Comparison of ENCODE assay signal across 31 cellular contexts in the genomic region with DNA sequence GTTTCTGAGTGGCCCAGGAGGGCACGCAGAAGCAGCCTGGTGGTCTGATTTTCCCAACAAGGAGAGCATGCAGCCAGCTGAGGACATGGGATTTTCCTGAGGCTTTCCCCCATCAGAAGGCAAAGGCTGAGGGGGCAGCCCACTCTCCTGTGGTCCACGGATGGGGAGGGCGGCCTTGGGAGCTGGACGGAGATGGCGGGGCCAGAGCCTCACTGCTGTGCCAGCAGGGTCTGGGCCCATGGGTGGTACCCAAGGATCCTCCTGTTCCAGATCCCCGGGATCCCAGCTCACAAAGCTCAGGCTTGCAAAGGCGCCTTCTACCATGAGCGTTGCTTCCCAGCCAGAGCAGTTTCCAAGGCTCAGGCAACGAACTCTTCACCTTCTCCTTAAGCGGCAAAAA. TPM values are rescaled to one million over a fixed set of nuclear protein-coding genes. Genes with fewer than 3 reads are reported as not detected.
"Had no signal": no experiment of that assay in that cellular context is flagged by ENCODE, and none has a peak within 500 bp of the region (broad histone marks: within the 10 kb centered on the region; RNA-seq: fewer than 3 reads in every experiment).

No MANE protein-coding gene starts in this region.

- H3K4me1 ChIP-seq: ascending aorta had no signal

- H3K27ac Mint-ChIP-seq: activated B cell treated with CpG ODN at 0.5 μM for 24 hours; activated CD4-positive, alpha-beta T cell treated with anti-CD3 and anti-CD28 coated beads, Interleukin-2, amount 10 ng/mL, durations not matched to agents 24 days and 14 days; activated CD8-positive, alpha-beta memory T cell treated with anti-CD3 and anti-CD28 coated beads, Interleukin-2, amount 10 ng/mL, durations not matched to agents 7 days and 5 days; activated naive CD4-positive, alpha-beta T cell treated with anti-CD3 and anti-CD28 coated beads, Interleukin-2, amount 50 U/mL, for 72 hours; activated naive CD8-positive, alpha-beta T cell treated with anti-CD3 and anti-CD28 coated beads, Interleukin-2, amount 50 U/mL, for 24 hours; activated T-cell treated with anti-CD3 and anti-CD28 coated beads, Interleukin-2, amount 50 U/mL, for 24 hours; activated T-helper 1 cell treated with anti-CD3 and anti-CD28 coated beads, Interleukin-12 subunit alpha, Interleukin-12 subunit beta, Interleukin-2, Interleukin-4 antibody, amounts not matched to agents 30 ng/mL and 10 ng/mL and 1 ng/mL, durations not matched to agents 14 hours and 24 hours and 36 hours; T-helper 17 cell had no signal

- H3K9me3 Mint-ChIP-seq: activated B cell treated with CpG ODN at 0.5 μM for 24 hours; activated CD4-positive, alpha-beta T cell treated with anti-CD3 and anti-CD28 coated beads, Interleukin-2, amount 10 ng/mL, durations not matched to agents 24 days and 14 days; activated naive CD4-positive, alpha-beta T cell treated with anti-CD3 and anti-CD28 coated beads, Interleukin-2, amount 50 U/mL, for 72 hours; activated naive CD8-positive, alpha-beta T cell treated with anti-CD3 and anti-CD28 coated beads, Interleukin-2, amount 50 U/mL, for 24 hours; activated T-cell treated with anti-CD3 and anti-CD28 coated beads, Interleukin-2, amount 50 U/mL, for 24 hours; activated T-helper 1 cell treated with anti-CD3 and anti-CD28 coated beads, Interleukin-12 subunit alpha, Interleukin-12 subunit beta, Interleukin-2, Interleukin-4 antibody, amounts not matched to agents 30 ng/mL and 10 ng/mL and 1 ng/mL, durations not matched to agents 14 hours and 24 hours and 36 hours had no signal

- H3K4me3 Mint-ChIP-seq: activated B cell treated with CpG ODN at 0.5 μM for 24 hours; activated CD4-positive, alpha-beta T cell treated with anti-CD3 and anti-CD28 coated beads, Interleukin-2, amount 10 ng/mL, durations not matched to agents 24 days and 14 days; activated CD8-positive, alpha-beta memory T cell treated with anti-CD3 and anti-CD28 coated beads, Interleukin-2, amount 10 ng/mL, durations not matched to agents 7 days and 5 days; activated naive CD8-positive, alpha-beta T cell treated with anti-CD3 and anti-CD28 coated beads, Interleukin-2, amount 50 U/mL, for 24 hours; activated T-cell treated with anti-CD3 and anti-CD28 coated beads, Interleukin-2, amount 50 U/mL, for 24 hours; activated T-helper 1 cell treated with anti-CD3 and anti-CD28 coated beads, Interleukin-12 subunit alpha, Interleukin-12 subunit beta, Interleukin-2, Interleukin-4 antibody, amounts not matched to agents 30 ng/mL and 10 ng/mL and 1 ng/mL, durations not matched to agents 14 hours and 24 hours and 36 hours; T-helper 17 cell had no signal

- H3K27ac ChIP-seq: ascending aorta, body of pancreas, Peyer's patch, RWPE1 had no signal

- H3K4me3 ChIP-seq: ascending aorta, body of pancreas, Peyer's patch had no signal

- H3K9me3 ChIP-seq: ascending aorta, body of pancreas, Peyer's patch had no signal

- H3K36me3 Mint-ChIP-seq: activated CD8-positive, alpha-beta memory T cell treated with anti-CD3 and anti-CD28 coated beads, Interleukin-2, amount 10 ng/mL, durations not matched to agents 7 days and 5 days; activated naive CD4-positive, alpha-beta T cell treated with anti-CD3 and anti-CD28 coated beads, Interleukin-2, amount 50 U/mL, for 72 hours had no signal

- DNase-seq: activated B cell treated with CpG ODN at 0.5 μM for 24 hours; activated CD4-positive, alpha-beta T cell treated with anti-CD3 and anti-CD28 coated beads for 1 hour; activated CD4-positive, alpha-beta T cell treated with anti-CD3 and anti-CD28 coated beads, Interleukin-2, amount 10 ng/mL, durations not matched to agents 24 days and 14 days; activated CD4-positive, alpha-beta T cell treated with anti-CD3 and anti-CD28 coated beads, Interleukin-2, amount 50 U/mL, for 48 hours; activated CD8-positive, alpha-beta memory T cell treated with anti-CD3 and anti-CD28 coated beads, Interleukin-2, amount 10 ng/mL, durations not matched to agents 7 days and 5 days; activated effector memory CD4-positive, alpha-beta T cell treated with Interleukin-2 at 50 U/mL for 16 hours; activated naive CD4-positive, alpha-beta T cell; activated naive CD8-positive, alpha-beta T cell treated with anti-CD3 and anti-CD28 coated beads, Interleukin-2, amount 50 U/mL, for 24 hours; activated T-cell treated with anti-CD3 and anti-CD28 coated beads, Interleukin-2, amount 50 U/mL, for 24 hours; amniotic stem cell; body of pancreas; central memory CD4-positive, alpha-beta T cell; Kasumi-1; NCI-H1694; NCI-H2107; NCI-H2171 treated with DMSO at 0.1 percent for 48 hours; NCI-H226; NCI-H526 treated with DMSO at 0.1 percent for 48 hours; NCI-H82; NK-92 treated with Interleukin-12 subunit alpha and Interleukin-12 subunit beta, amount 100 ng/mL, for 24 hours; OCI-M1; Peyer's patch; SHP77; T-helper 17 cell; T-helper 9 cell had no signal

- FAIRE-seq: bronchial epithelial cell had no signal

- H3K4me1 Mint-ChIP-seq: activated CD4-positive, alpha-beta T cell treated with anti-CD3 and anti-CD28 coated beads, Interleukin-2, amount 10 ng/mL, durations not matched to agents 24 days and 14 days had no signal

- H3K36me3 ChIP-seq: ascending aorta, Peyer's patch had no signal

- ATAC-seq: activated CD8-positive, alpha-beta memory T cell treated with anti-CD3 and anti-CD28 coated beads, Interleukin-2, amount 10 ng/mL, durations not matched to agents 7 days and 5 days; activated naive CD4-positive, alpha-beta T cell treated with anti-CD3 and anti-CD28 coated beads, Interleukin-2, amount 50 U/mL, for 72 hours; activated naive CD8-positive, alpha-beta T cell treated with anti-CD3 and anti-CD28 coated beads, Interleukin-2, amount 50 U/mL, for 24 hours; body of pancreas; T-helper 17 cell had no signal

RNA-seq across cellular contexts. Expression of a gene that starts 50.5 kb away (rescaled TPM):
- total RNA-seq: activated B cell treated with CpG ODN at 0.5 μM for 24 hours; activated CD4-positive, alpha-beta T cell treated with anti-CD3 and anti-CD28 coated beads, Interleukin-2, amount 10 ng/mL, durations not matched to agents 24 days and 14 days; activated CD8-positive, alpha-beta memory T cell treated with anti-CD3 and anti-CD28 coated beads, Interleukin-2, amount 10 ng/mL, durations not matched to agents 7 days and 5 days; activated naive CD4-positive, alpha-beta T cell treated with anti-CD3 and anti-CD28 coated beads, Interleukin-2, amount 50 U/mL, for 72 hours; activated T-helper 1 cell treated with anti-CD3 and anti-CD28 coated beads, Interleukin-12 subunit alpha, Interleukin-12 subunit beta, Interleukin-2, Interleukin-4 antibody, amounts not matched to agents 30 ng/mL and 10 ng/mL and 1 ng/mL, durations not matched to agents 14 hours and 24 hours and 36 hours; ascending aorta; bronchial epithelial cell; NCI-H460; T-helper 17 cell had no signal
